In the genomic region with DNA sequence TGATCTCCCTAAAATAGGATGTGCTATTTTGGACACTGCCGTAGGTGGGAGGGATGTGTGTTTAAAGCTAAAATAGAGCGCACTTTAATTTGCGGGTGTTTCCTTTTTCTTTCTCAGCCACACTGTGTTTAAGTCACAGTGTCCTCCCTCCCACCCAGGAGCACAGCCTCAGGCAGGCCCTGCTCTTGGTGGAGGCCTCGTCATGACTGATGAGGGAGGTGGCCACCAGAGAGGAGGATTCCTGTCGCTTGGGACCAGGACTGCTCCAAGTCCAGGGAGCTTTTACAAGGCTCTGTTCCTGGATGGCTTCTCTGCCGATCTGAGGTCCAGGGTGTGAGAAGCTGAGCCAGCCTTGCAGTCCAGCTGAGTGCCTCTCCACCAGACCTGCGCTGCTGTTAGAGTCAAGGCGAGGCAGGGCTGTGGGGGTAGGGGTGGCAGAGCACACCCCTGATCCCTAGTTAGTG, we compare ENCODE assay signal across 16 cellular contexts. TPM values are rescaled to one million over a fixed set of nuclear protein-coding genes. Genes with fewer than 3 reads are reported as not detected.
A peak's percentile ranks its signal among the peaks of the same experiment; 100 is the strongest.
DNase-seq lines count a peak whose midpoint lies in the region; ATAC-seq and TF ChIP-seq lines count a peak whose summit lies in the region.
"Had no signal": no experiment of that assay in that cellular context is flagged by ENCODE, and none has a peak within 500 bp of the region (broad histone marks: within the 10 kb centered on the region; RNA-seq: fewer than 3 reads in every experiment).

No MANE protein-coding gene starts in this region.

- H3K4me1 Mint-ChIP-seq in activated T-cell treated with anti-CD3 and anti-CD28 coated beads, Interleukin-2, amount 50 U/mL, for 72 hours (ENCODE audit: low read depth) = peaks cover 99% of the 10 kb centered on the region
- H3K4me1 Mint-ChIP-seq in activated naive CD8-positive, alpha-beta T cell treated with anti-CD3 and anti-CD28 coated beads, Interleukin-2, amount 10 ng/mL, durations not matched to agents 7 days and 5 days = peaks cover 86% of the 10 kb centered on the region

- peak overlapping the region; percentile 30 for H3K27ac Mint-ChIP-seq in activated T-cell treated with anti-CD3 and anti-CD28 coated beads, Interleukin-2, amount 50 U/mL, for 72 hours
- peak overlapping the region; percentile 95 for H3K27ac Mint-ChIP-seq in activated naive CD8-positive, alpha-beta T cell treated with anti-CD3 and anti-CD28 coated beads, Interleukin-2, amount 10 ng/mL, durations not matched to agents 7 days and 5 days

- peak overlapping the region; percentile 45 for H3K18ac ChIP-seq in trophoblast cell (ENCODE audit: low read length)

- no peak overlapping the region for H3K23ac ChIP-seq in trophoblast cell (ENCODE audit: low read length)

- H3K9me3 Mint-ChIP-seq in activated T-cell treated with anti-CD3 and anti-CD28 coated beads, Interleukin-2, amount 50 U/mL, for 72 hours = no peaks in the 10 kb centered on the region
- no peaks in the 10 kb centered on the region for H3K9me3 Mint-ChIP-seq in activated naive CD8-positive, alpha-beta T cell treated with anti-CD3 and anti-CD28 coated beads, Interleukin-2, amount 10 ng/mL, durations not matched to agents 7 days and 5 days
- H3K9me3 Mint-ChIP-seq: GM23338 had no signal

- no peak overlapping the region for H3K4ac ChIP-seq in trophoblast cell (ENCODE audit: low read depth, low read length)

- peak overlapping the region; percentile 60 to 78 for H3K4me3 Mint-ChIP-seq in activated T-cell treated with anti-CD3 and anti-CD28 coated beads, Interleukin-2, amount 50 U/mL, for 72 hours
- H3K4me3 Mint-ChIP-seq in activated naive CD8-positive, alpha-beta T cell treated with anti-CD3 and anti-CD28 coated beads, Interleukin-2, amount 10 ng/mL, durations not matched to agents 7 days and 5 days = peak overlapping the region; percentile 74
- H3K4me3 Mint-ChIP-seq: GM23338 had no signal

- H3K9ac ChIP-seq in MM.1S (ENCODE audit: low read length) (peak overlapping the region; percentile 94), trophoblast cell (ENCODE audit: low read length) (no peak overlapping the region)

- no peak overlapping the region for H4K91ac ChIP-seq in trophoblast cell (ENCODE audit: low read depth, low read length)

- H3K4me3 ChIP-seq in MM.1S (ENCODE audit: low read length) (peak overlapping the region; percentile 21; the same call in 1 of the 2 replicates), trophoblast cell (ENCODE audit: low read depth, low read length) (no peak overlapping the region)
- H3K4me3 ChIP-seq: GM23338 had no signal

- DNase-seq in activated T-cell treated with anti-CD3 and anti-CD28 coated beads, Interleukin-2, amount 50 U/mL, for 72 hours = no peak
- no peak for DNase-seq in activated T-cell treated with anti-CD3 and anti-CD28 coated beads for 4 hours
- DNase-seq in MM.1S = no peak
- DNase-seq in activated naive CD8-positive, alpha-beta T cell treated with anti-CD3 and anti-CD28 coated beads, Interleukin-2, amount 10 ng/mL, durations not matched to agents 7 days and 5 days = peak; percentile 22
- peak; percentile 28 to 51 for DNase-seq in trophoblast cell
- no peak for DNase-seq in effector CD8-positive, alpha-beta T cell (lab: John Stamatoyannopoulos, UW)
- DNase-seq in NCI-H2081 treated with DMSO at 0.1 percent for 48 hours (lab: John Stamatoyannopoulos, UW) = no peak
- DNase-seq: cerebellar nuclear complex; DMS 273 treated with DMSO at 0.1 percent for 48 hours; IMR-90; mesenchymal stem cell; NCI-H146; NCI-H446 treated with DMSO at 0.1 percent for 48 hours; stimulated activated naive CD4-positive, alpha-beta T cell treated with Interleukin-2 at 50 U/mL for 16 hours had no signal

- no peaks in the 10 kb centered on the region for H4K20me1 ChIP-seq in MM.1S (ENCODE audit: insufficient read depth, low read length)

- peaks cover 10% of the 10 kb centered on the region for H3K79me1 ChIP-seq in trophoblast cell (ENCODE audit: low read length)

- H3K9me2 ChIP-seq in MM.1S (replicated peaks; ENCODE audit: insufficient read depth, low read length) = no peaks in the 10 kb centered on the region

- no peak for ATAC-seq in activated T-cell treated with anti-CD3 and anti-CD28 coated beads, Interleukin-2, amount 50 U/mL, for 72 hours (replicated peaks in 1 of 2)
- ATAC-seq in activated naive CD8-positive, alpha-beta T cell treated with anti-CD3 and anti-CD28 coated beads, Interleukin-2, amount 10 ng/mL, durations not matched to agents 7 days and 5 days (ENCODE audit: low read depth) = no peak
- ATAC-seq in GM21825 (IDR thresholded peaks at IDR 0.05; ENCODE audit: unreplicated experiment) = no peak
- ATAC-seq: GM23338 had no signal

- POLR2A ChIA-PET in activated naive CD8-positive, alpha-beta T cell treated with anti-CD3 and anti-CD28 coated beads, Interleukin-2, amount 10 ng/mL, durations not matched to agents 7 days and 5 days (lab: Charles Lee) = interaction anchor here (0.9 to 13.6 kb wide), 5 partner anchors 10 to 31 kb away, joined by 3 to 171 read pairs (median 3); no protein-coding TSS in a partner anchor

- H3K79me2 ChIP-seq in MM.1S (ENCODE audit: low read length) = peaks cover 96% of the 10 kb centered on the region
- peaks cover 7% of the 10 kb centered on the region for H3K79me2 ChIP-seq in trophoblast cell (ENCODE audit: control insufficient read depth, insufficient read depth, low read length, poor library complexity)

- H3K9me3 ChIP-seq in MM.1S (replicated peaks; ENCODE audit: insufficient read depth, low read length) (no peaks in the 10 kb centered on the region), trophoblast cell (ENCODE audit: insufficient read depth, low read depth, low read length) (peaks cover 3% of the 10 kb centered on the region)

- H2AFZ ChIP-seq in MM.1S (ENCODE audit: low read length) (no peak overlapping the region), trophoblast cell (ENCODE audit: insufficient read depth, low read length, poor library complexity) (no peak overlapping the region)
- H2AFZ ChIP-seq: GM23338 had no signal

- no peak overlapping the region for H2BK120ac ChIP-seq in trophoblast cell (ENCODE audit: insufficient read depth, low read length, poor library complexity)

- TF ChIP-seq CTCF in MM.1S (IDR thresholded peaks at IDR 0.05; ENCODE audit: low read length) = no peak

- no peak overlapping the region for H4K12ac ChIP-seq in trophoblast cell (ENCODE audit: low read depth, low read length)

- H3K36me3 Mint-ChIP-seq in activated T-cell treated with anti-CD3 and anti-CD28 coated beads, Interleukin-2, amount 50 U/mL, for 72 hours (ENCODE audit: insufficient read depth in 2 of 2) = peaks cover 0 to 2% of the 10 kb centered on the region in 2 donors
- H3K36me3 Mint-ChIP-seq in activated naive CD8-positive, alpha-beta T cell treated with anti-CD3 and anti-CD28 coated beads, Interleukin-2, amount 10 ng/mL, durations not matched to agents 7 days and 5 days = peaks cover 14% of the 10 kb centered on the region

- H3F3A ChIP-seq in MM.1S (ENCODE audit: insufficient read depth, low read length) = peaks cover 79% of the 10 kb centered on the region

- no peak overlapping the region for H2BK5ac ChIP-seq in trophoblast cell (ENCODE audit: low read depth, low read length, poor library complexity)

- H3K4me2 ChIP-seq in MM.1S (ENCODE audit: low read depth, low read length) (peak overlapping the region; percentile 71), trophoblast cell (ENCODE audit: low read length) (no peak overlapping the region)
- H3K4me2 ChIP-seq: GM23338 had no signal

- H2BK12ac ChIP-seq in trophoblast cell (ENCODE audit: low read length) = no peak overlapping the region

- H3K4me1 ChIP-seq in MM.1S (ENCODE audit: low read length) = peaks cover 98% of the 10 kb centered on the region
- H3K4me1 ChIP-seq in trophoblast cell (ENCODE audit: control insufficient read depth in 1 of 2, insufficient read depth in 2 of 2, low read length in 2 of 2) = peaks cover 20 to 21% of the 10 kb centered on the region in 2 experiments

- H3K27ac ChIP-seq in MM.1S (ENCODE audit: low read length) = peak overlapping the region; percentile 98
- peak overlapping the region; percentile 9 for H3K27ac ChIP-seq in trophoblast cell (ENCODE audit: low read depth, low read length)

- H3K27me3 Mint-ChIP-seq in activated T-cell treated with anti-CD3 and anti-CD28 coated beads, Interleukin-2, amount 50 U/mL, for 72 hours (ENCODE audit: low read depth) = no peaks in the 10 kb centered on the region
- no peaks in the 10 kb centered on the region for H3K27me3 Mint-ChIP-seq in activated naive CD8-positive, alpha-beta T cell treated with anti-CD3 and anti-CD28 coated beads, Interleukin-2, amount 10 ng/mL, durations not matched to agents 7 days and 5 days

- peak overlapping the region; percentile 25 for H4K8ac ChIP-seq in trophoblast cell (ENCODE audit: low read depth, low read length)

- H2AK5ac ChIP-seq in trophoblast cell (ENCODE audit: low read length) = peak overlapping the region; percentile 23

- H3K36me3 ChIP-seq in MM.1S (replicated peaks; ENCODE audit: insufficient read depth, low read length) (0 out of 2 replicates have a peak, but pooled peaks cover 2% of the 10 kb centered on the region), trophoblast cell (ENCODE audit: control insufficient read depth in 1 of 2, insufficient read depth in 2 of 2, low read length in 2 of 2) (no peaks in the 10 kb centered on the region)

- no CpG with 5 or more reads among the region's 8 CpGs for WGBS in trophoblast cell (ENCODE audit: extremely low coverage, insufficient coverage, insufficient read length)

- no peaks in the 10 kb centered on the region for H3K27me3 ChIP-seq in MM.1S (replicated peaks; ENCODE audit: insufficient read depth, low read length)
- no peaks in the 10 kb centered on the region for H3K27me3 ChIP-seq in trophoblast cell (ENCODE audit: insufficient read depth, low read length)

- H3K14ac ChIP-seq in trophoblast cell (ENCODE audit: low read length) = no peak overlapping the region

RNA-seq across cellular contexts. Expression of a gene that starts 33.5 kb away (rescaled TPM):
- total RNA-seq in activated T-cell treated with anti-CD3 and anti-CD28 coated beads, Interleukin-2, amount 50 U/mL, for 72 hours = 10 to 100 TPM; 51.6 to 55.1 TPM
- total RNA-seq in activated naive CD8-positive, alpha-beta T cell treated with anti-CD3 and anti-CD28 coated beads, Interleukin-2, amount 10 ng/mL, durations not matched to agents 7 days and 5 days = 100 to 1,000 TPM; 147 to 159 TPM
- polyA plus RNA-seq in trophoblast cell (2013) = 16.3 TPM in 2 replicates

Comparison
In these comparisons a context has a peak if more than half of its experiments do, and no peak if none do; other contexts are left out.
1. DNase-seq: peak in activated naive CD8-positive, alpha-beta T cell treated with anti-CD3 and anti-CD28 coated beads, Interleukin-2, amount 10 ng/mL, durations not matched to agents 7 days and 5 days (single experiment) and trophoblast cell (2 of 2); none in activated T-cell treated with anti-CD3 and anti-CD28 coated beads, Interleukin-2, amount 50 U/mL, for 72 hours (0 of 2), activated T-cell treated with anti-CD3 and anti-CD28 coated beads for 4 hours (single experiment), MM.1S (single experiment), effector CD8-positive, alpha-beta T cell (single experiment) and NCI-H2081 treated with DMSO at 0.1 percent for 48 hours (single experiment).